22 cellular contexts compared by ENCODE assay signal in the genomic region with DNA sequence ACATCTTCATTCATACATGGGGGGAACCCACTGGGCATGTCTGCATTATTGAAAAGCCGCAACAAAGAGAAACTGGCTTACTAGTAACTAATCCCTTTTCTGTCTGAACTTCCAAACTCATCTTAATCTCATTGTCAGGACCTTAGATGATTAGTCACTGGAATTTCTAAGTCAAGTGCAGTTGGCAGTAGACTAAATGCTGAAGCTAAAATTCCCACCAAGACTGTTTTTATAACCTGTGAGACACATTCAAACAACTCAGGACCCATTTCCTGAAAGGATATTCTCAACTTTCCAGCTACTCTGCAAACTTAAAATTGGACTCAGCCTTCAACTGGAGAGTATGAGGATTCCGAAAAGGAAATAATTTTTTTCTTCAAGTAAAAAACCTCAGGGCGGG.
DNase-seq lines count a peak whose midpoint lies in the region; ATAC-seq, FAIRE-seq and TF ChIP-seq lines count a peak whose summit lies in the region.
"Had no signal": no experiment of that assay in that cellular context is flagged by ENCODE, and none has a peak within 500 bp of the region (broad histone marks: within the 10 kb centered on the region; RNA-seq: fewer than 3 reads in every experiment).

No MANE protein-coding gene starts in this region.

- peak; percentile 70 for DNase-seq in HT1080 (ENCODE audit: low read depth)
- peak; percentile 7 for DNase-seq in RCC 7860 (ENCODE audit: low spot score)
- DNase-seq in fibroblast of mammary gland (ENCODE audit: low read depth) = peak; percentile 16
- DNase-seq in pulmonary artery endothelial cell (ENCODE audit: low read depth, low spot score) = peak; percentile 64
- no peak for DNase-seq in SIG-M5 treated with dmso at 0.1 percent for 504 hours (lab: John Stamatoyannopoulos, UW; ENCODE audit: unreplicated experiment)
- no peak for DNase-seq in GM13977 (ENCODE audit: low spot score)
- DNase-seq: activated CD8-positive, alpha-beta T cell treated with anti-CD3 and anti-CD28 coated beads, Interleukin-2, amount 10 ng/mL, durations not matched to agents 7 days and 5 days; activated T-cell treated with anti-CD3 and anti-CD28 coated beads, Interleukin-2, amount 50 U/mL, for 1 hour; CD8-positive, alpha-beta memory T cell; gastrocnemius medialis; islet precursor cell; MG63; NCI-H1436 treated with DMSO at 0.1 percent for 48 hours; NCI-H526; stimulated activated naive CD8-positive, alpha-beta T cell treated with anti-CD3 and anti-CD28 coated beads, Interleukin-15, amount 100 ng/mL, for 72 hours had no signal

- in situ Hi-C loops in GM13977 (cut with MboI; ENCODE audit: low pct_unique_long_range_greater_than_20kb, low sequenced_read_pairs, unreplicated experiment) = no loop called here

- no peak for ATAC-seq in gastroesophageal sphincter
- ATAC-seq: activated CD4-positive, CD25-positive, alpha-beta regulatory T cell treated with anti-CD3 and anti-CD28 coated beads, Interleukin-2, amount 50 U/mL, for 24 hours; activated CD8-positive, alpha-beta T cell treated with anti-CD3 and anti-CD28 coated beads, Interleukin-2, amount 10 ng/mL, durations not matched to agents 7 days and 5 days; stimulated activated naive CD8-positive, alpha-beta T cell treated with anti-CD3 and anti-CD28 coated beads, Interleukin-15, amount 100 ng/mL, for 72 hours had no signal

- H3K4me3 ChIP-seq in fibroblast of mammary gland (ENCODE audit: control insufficient read depth, low read depth, low read length) (no peak overlapping the region), gastroesophageal sphincter (no peak overlapping the region)
- H3K4me3 ChIP-seq: gastrocnemius medialis, MG63, right atrium auricular region, tibial nerve had no signal

- TF ChIP-seq CTCF in fibroblast of mammary gland (conservative IDR thresholded peaks at IDR 0.05; ENCODE audit: control insufficient read depth, insufficient read depth, low read depth, low read length) (no peak), gastroesophageal sphincter (IDR thresholded peaks at IDR 0.05) (no peak), GM13977 (IDR thresholded peaks at IDR 0.05; ENCODE audit: extremely low read depth, insufficient read depth, missing control alignments) (no peak)

- H3K4me1 ChIP-seq in gastroesophageal sphincter = no peaks in the 10 kb centered on the region
- H3K4me1 ChIP-seq: gastrocnemius medialis, right atrium auricular region, tibial nerve had no signal

- no peaks in the 10 kb centered on the region for H3K36me3 ChIP-seq in gastroesophageal sphincter
- H3K36me3 ChIP-seq: gastrocnemius medialis, MG63, neutrophil, right atrium auricular region, tibial nerve had no signal

- H3K27me3 ChIP-seq in gastroesophageal sphincter = no peaks in the 10 kb centered on the region
- H3K27me3 ChIP-seq: gastrocnemius medialis, MG63, neutrophil, right atrium auricular region, tibial nerve had no signal

- FAIRE-seq in RCC 7860 (lab: Jason Lieb, UNC) = no peak
- FAIRE-seq: GM12892, GM19239 had no signal

- WGBS in gastroesophageal sphincter (ENCODE audit: low coverage in 1 of 2), 2 donors = 36 to 37% methylated on average over 3 of the region's 3 CpGs

- H3K27ac ChIP-seq in gastroesophageal sphincter = no peak overlapping the region
- H3K27ac ChIP-seq: gastrocnemius medialis, neutrophil, right atrium auricular region had no signal

- H3K9me3 ChIP-seq in gastroesophageal sphincter = peaks cover 0 to 9% (median 0%) of the 10 kb centered on the region in 3 donors
- H3K9me3 ChIP-seq: gastrocnemius medialis, MG63, neutrophil had no signal

- no peak for TF ChIP-seq EP300 in gastroesophageal sphincter (IDR thresholded peaks at IDR 0.05)

- TF ChIP-seq POLR2A in gastroesophageal sphincter (IDR thresholded peaks at IDR 0.05) = no peak

Comparison
In these comparisons a context has a peak if more than half of its experiments do, and no peak if none do; other contexts are left out.
1. DNase-seq: peak in HT1080 (single experiment), RCC 7860 (single experiment), fibroblast of mammary gland (single experiment) and pulmonary artery endothelial cell (single experiment); none in SIG-M5 treated with dmso at 0.1 percent for 504 hours (single experiment) and GM13977 (single experiment).